9 cellular contexts compared by ENCODE assay signal in the genomic region with DNA sequence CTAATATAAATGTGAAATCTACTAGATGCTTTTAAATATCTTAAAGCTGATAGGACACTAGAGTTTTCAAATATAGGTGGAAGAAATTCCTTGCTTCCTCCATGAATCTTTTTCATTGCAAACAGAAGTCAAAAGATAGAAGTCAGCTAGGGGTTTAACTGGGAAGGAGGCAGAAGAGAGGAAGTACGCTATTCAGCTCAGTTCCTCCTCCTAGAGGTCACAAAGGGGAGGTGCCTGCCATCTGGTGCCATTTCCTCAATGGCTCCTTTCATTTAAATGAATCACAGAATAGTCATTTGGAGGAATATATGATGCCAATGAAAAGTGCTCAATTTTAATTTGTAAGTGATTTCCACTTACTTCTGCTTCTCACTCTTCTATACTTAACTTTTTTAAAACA. TPM values are rescaled to one million over a fixed set of nuclear protein-coding genes. Genes with fewer than 3 reads are reported as not detected.
DNase-seq lines count a peak whose midpoint lies in the region; ATAC-seq, FAIRE-seq and TF ChIP-seq lines count a peak whose summit lies in the region.
"Had no signal": no experiment of that assay in that cellular context is flagged by ENCODE, and none has a peak within 500 bp of the region (broad histone marks: within the 10 kb centered on the region; RNA-seq: fewer than 3 reads in every experiment).

No MANE protein-coding gene starts in this region.

- H3K27me3 ChIP-seq in cardiac muscle cell (no peaks in the 10 kb centered on the region), right cardiac atrium (ENCODE audit: control insufficient read depth, insufficient read depth) (no peaks in the 10 kb centered on the region), astrocyte (ENCODE audit: insufficient read depth, low read length) (no peaks in the 10 kb centered on the region), small intestine (ENCODE audit: control insufficient read depth in 2 of 2, insufficient read depth in 2 of 2, low read length in 2 of 2) (no peaks in the 10 kb centered on the region), thyroid gland (no peaks in the 10 kb centered on the region)

- whole genome bisulfite sequencing in right cardiac atrium: 48% methylated on average over 1 of the region's 1 CpG
- 25 to 49% (median 30%) methylated on average over 1 of the region's 1 CpG for WGBS in small intestine, 3 donors
- 67 to 72% methylated on average over 1 of the region's 1 CpG for WGBS in thyroid gland, 2 donors

- peaks cover 18% of the 10 kb centered on the region for H3K4me1 ChIP-seq in cardiac muscle cell (ENCODE audit: low read depth)
- no peaks in the 10 kb centered on the region for H3K4me1 ChIP-seq in right cardiac atrium (ENCODE audit: control insufficient read depth, insufficient read depth, low read length)
- peaks cover 5% of the 10 kb centered on the region for H3K4me1 ChIP-seq in astrocyte (ENCODE audit: insufficient read depth, low read length)
- H3K4me1 ChIP-seq in small intestine (ENCODE audit: control insufficient read depth in 2 of 2, insufficient read depth in 1 of 2, low read depth in 1 of 2, low read length in 1 of 2): no peaks in the 10 kb centered on the region
- H3K4me1 ChIP-seq in thyroid gland: no peaks in the 10 kb centered on the region

- H3K4me3 ChIP-seq in cardiac muscle cell: no peak overlapping the region
- H3K4me3 ChIP-seq in right cardiac atrium (ENCODE audit: low read length): no peak overlapping the region
- no peak overlapping the region for H3K4me3 ChIP-seq in astrocyte (ENCODE audit: insufficient read depth, low read depth, low read length)
- H3K4me3 ChIP-seq in small intestine (ENCODE audit: low read depth in 1 of 2, low read length in 2 of 2): no peak overlapping the region
- no peak overlapping the region for H3K4me3 ChIP-seq in thyroid gland (replicated peaks in 1 of 3)

- H3K9me3 ChIP-seq in cardiac muscle cell (ENCODE audit: low read depth) (no peaks in the 10 kb centered on the region), right cardiac atrium (ENCODE audit: control insufficient read depth, low read length) (no peaks in the 10 kb centered on the region), astrocyte (ENCODE audit: insufficient read depth, low read depth, low read length) (no peaks in the 10 kb centered on the region), small intestine (ENCODE audit: control insufficient read depth, low read depth) (no peaks in the 10 kb centered on the region), thyroid gland (no peaks in the 10 kb centered on the region)

- H3K9me3 Mint-ChIP-seq in astrocyte (ENCODE audit: unreplicated experiment): no peaks in the 10 kb centered on the region
- H3K9me3 Mint-ChIP-seq: activated naive CD8-positive, alpha-beta T cell treated with anti-CD3 and anti-CD28 coated beads, Interleukin-2, amount 10 ng/mL, durations not matched to agents 7 days and 5 days had no signal

- H3K36me3 Mint-ChIP-seq in astrocyte (ENCODE audit: low read depth, unreplicated experiment): no peaks in the 10 kb centered on the region
- H3K36me3 Mint-ChIP-seq: activated naive CD8-positive, alpha-beta T cell treated with anti-CD3 and anti-CD28 coated beads, Interleukin-2, amount 10 ng/mL, durations not matched to agents 7 days and 5 days had no signal

- H3K4me1 Mint-ChIP-seq in astrocyte (ENCODE audit: low read depth, unreplicated experiment): peaks cover 3% of the 10 kb centered on the region
- H3K4me1 Mint-ChIP-seq: activated naive CD8-positive, alpha-beta T cell treated with anti-CD3 and anti-CD28 coated beads, Interleukin-2, amount 10 ng/mL, durations not matched to agents 7 days and 5 days had no signal

- no peak overlapping the region for H2AFZ ChIP-seq in astrocyte (ENCODE audit: low read depth, low read length)

- ATAC-seq in right cardiac atrium: no peak

- no peaks in the 10 kb centered on the region for H3K36me3 ChIP-seq in cardiac muscle cell
- no peaks in the 10 kb centered on the region for H3K36me3 ChIP-seq in astrocyte (ENCODE audit: insufficient read depth, low read length)
- H3K36me3 ChIP-seq in small intestine (ENCODE audit: control insufficient read depth in 2 of 2, insufficient read depth in 2 of 2, low read length in 2 of 2): no peaks in the 10 kb centered on the region
- no peaks in the 10 kb centered on the region for H3K36me3 ChIP-seq in thyroid gland

- peak; percentile 19 for TF ChIP-seq CTCF in cardiac muscle cell (IDR thresholded peaks at IDR 0.05; ENCODE audit: low read depth, low read length)
- TF ChIP-seq CTCF in astrocyte (IDR thresholded peaks at IDR 0.05; ENCODE audit: insufficient read depth, low read depth, low read length): peak; percentile 20
- no peak for TF ChIP-seq CTCF in thyroid gland (IDR thresholded peaks at IDR 0.05)

- no peak for FAIRE-seq in astrocyte (lab: Jason Lieb, UNC)
- no peak for FAIRE-seq in small intestine (lab: Jason Lieb, UNC)

- no peak overlapping the region for H3K4me3 Mint-ChIP-seq in astrocyte (ENCODE audit: unreplicated experiment)
- H3K4me3 Mint-ChIP-seq: activated naive CD8-positive, alpha-beta T cell treated with anti-CD3 and anti-CD28 coated beads, Interleukin-2, amount 10 ng/mL, durations not matched to agents 7 days and 5 days had no signal

- no peaks in the 10 kb centered on the region for H3K27me3 Mint-ChIP-seq in astrocyte (ENCODE audit: low read depth, unreplicated experiment)

- in situ Hi-C loops in KBM-7 (cut with MboI; ENCODE audit: low pct_unique_long_range_greater_than_20kb, low sequenced_read_pairs): no loop called here

- H3K79me2 ChIP-seq in astrocyte (ENCODE audit: insufficient read depth, low read length): no peaks in the 10 kb centered on the region

- no peak overlapping the region for H3K9ac ChIP-seq in astrocyte (ENCODE audit: low read length)

- peak; percentile 25 to 62 for DNase-seq in cardiac muscle cell (ENCODE audit: low read depth in 1 of 2, low spot score in 1 of 2)
- DNase-seq in right cardiac atrium: no peak
- DNase-seq in H4 (ENCODE audit: low spot score): peak; percentile 68
- peak; percentile 86 for DNase-seq in KBM-7
- no peak for DNase-seq in astrocyte (ENCODE audit: low read depth)
- DNase-seq in small intestine: peak; percentile 20
- no peak for DNase-seq in thyroid gland
- DNase-seq in cerebellar nuclear complex (lab: John Stamatoyannopoulos, UW): no peak
- DNase-seq: activated naive CD8-positive, alpha-beta T cell treated with anti-CD3 and anti-CD28 coated beads, Interleukin-2, amount 10 ng/mL, durations not matched to agents 7 days and 5 days had no signal

- TF ChIP-seq POLR2A in thyroid gland (IDR thresholded peaks at IDR 0.05): no peak

- no peak overlapping the region for H3K27ac Mint-ChIP-seq in astrocyte (ENCODE audit: unreplicated experiment)
- H3K27ac Mint-ChIP-seq: activated naive CD8-positive, alpha-beta T cell treated with anti-CD3 and anti-CD28 coated beads, Interleukin-2, amount 10 ng/mL, durations not matched to agents 7 days and 5 days had no signal

- no peak overlapping the region for H3K27ac ChIP-seq in cardiac muscle cell
- H3K27ac ChIP-seq in right cardiac atrium (ENCODE audit: low read length): no peak overlapping the region
- no peak overlapping the region for H3K27ac ChIP-seq in astrocyte (ENCODE audit: low read depth, low read length)
- no peak overlapping the region for H3K27ac ChIP-seq in small intestine (ENCODE audit: low read depth in 1 of 2, low read length in 1 of 2)
- no peak overlapping the region for H3K27ac ChIP-seq in thyroid gland

- no peak overlapping the region for H3K4me2 ChIP-seq in astrocyte (ENCODE audit: low read length)

- intact Hi-C loops in right cardiac atrium (cut with DNase I): no loop called here
- intact Hi-C loops in thyroid gland (cut with DNase I): no loop called here

- H4K20me1 ChIP-seq in astrocyte (ENCODE audit: insufficient read depth, low read length): no peaks in the 10 kb centered on the region

RNA-seq across cellular contexts. Expression of a gene that starts 8.5 kb away (rescaled TPM):
- total RNA-seq in cardiac muscle cell (3.9 and 8.4 TPM in 2 replicates), right cardiac atrium (under 1 TPM; 0.22 to 0.77 (median 0.51) TPM), astrocyte (10.4 and 10.5 TPM in 2 replicates), thyroid gland (10 to 100 TPM in 1 of 4 donors, 1 to 10 TPM in 3; 5.5 to 21.0 (median 7.1) TPM)
- polyA plus RNA-seq in cardiac muscle cell (2.5 and 3.5 TPM in 2 replicates), right cardiac atrium (0.29 TPM), small intestine (1 to 10 TPM in 2 of 3 donors, under 1 TPM in 1; 0.24 to 6.2 (median 4.5) TPM)
- total RNA-seq in H4 (2014; rRNA removed; shearing (Covaris generic)): 0.02 TPM in 1 of 2 replicates, not detected in the other

Comparison
In these comparisons a context has a peak if more than half of its experiments do, and no peak if none do; other contexts are left out.
1. DNase-seq: peak in cardiac muscle cell (2 of 2), H4 (single experiment), KBM-7 (single experiment) and small intestine (single experiment); none in right cardiac atrium (0 of 3), astrocyte (single experiment), thyroid gland (0 of 2) and cerebellar nuclear complex (0 of 2).
2. CTCF ChIP-seq: peak in cardiac muscle cell (single experiment) and astrocyte (single experiment); none in thyroid gland (0 of 6).